Comparison of ENCODE assay signal across 13 cellular contexts in genomic region chr9:134056483-134057310, GRCh38. TPM values are rescaled to one million over a fixed set of nuclear protein-coding genes. Genes with fewer than 3 reads are reported as not detected.
DNase-seq lines count a peak whose midpoint lies in the region; ATAC-seq, FAIRE-seq and TF ChIP-seq lines count a peak whose summit lies in the region.
"Had no signal": no experiment of that assay in that cellular context is flagged by ENCODE, and none has a peak within 500 bp of the region (broad histone marks: within the 10 kb centered on the region; RNA-seq: fewer than 3 reads in every experiment).

No MANE protein-coding gene starts in this region.

- H3K27ac ChIP-seq in lower lobe of right lung (peak overlapping the region; percentile 73), substantia nigra (ENCODE audit: low read depth, low read length, poor library complexity, severe bottlenecking) (peak overlapping the region; percentile 38)

- H3K27me3 ChIP-seq in lower lobe of right lung (ENCODE audit: low read depth), result no peaks in the 10 kb centered on the region

- H3K27ac Mint-ChIP-seq in dendritic cell treated with granulocyte-macrophage colony-stimulating factor and Interleukin-4, amounts not matched to agents 40 ng/mL and 50 ng/mL, for 4 days, result peak overlapping the region; percentile 34
- H3K27ac Mint-ChIP-seq: memory B cell had no signal

- no peak for FAIRE-seq in RCC 7860 (lab: Jason Lieb, UNC)

- TF ChIP-seq CTCF in lower lobe of right lung (IDR thresholded peaks at IDR 0.05), result no peak

- no peaks in the 10 kb centered on the region for H3K9me3 ChIP-seq in lower lobe of right lung

- DNase-seq in activated effector memory CD4-positive, alpha-beta T cell treated with anti-CD3 and anti-CD28 coated beads, Interleukin-2, amount 50 U/mL, for 16 hours, result peak; percentile 59
- no peak for DNase-seq in activated effector memory CD4-positive, alpha-beta T cell treated with Interleukin-2 at 50 U/mL for 16 hours
- DNase-seq in lower lobe of right lung (peak; percentile 53), substantia nigra (lab: John Stamatoyannopoulos, UW) (no peak), HK-2 (ENCODE audit: unreplicated experiment) (no peak), RCC 7860 (ENCODE audit: low spot score) (no peak)
- DNase-seq: activated T-cell treated with anti-CD3 and anti-CD28 coated beads for 4 hours, DND-41, foreskin melanocyte had no signal

- peak in 1 of 2 donors; percentile 30 for ATAC-seq in lower lobe of right lung
- no peak for ATAC-seq in GM19455 (IDR thresholded peaks at IDR 0.05; ENCODE audit: unreplicated experiment)

- peaks cover 68% of the 10 kb centered on the region for H3K4me1 ChIP-seq in lower lobe of right lung

- H3K27me3 Mint-ChIP-seq in dendritic cell treated with granulocyte-macrophage colony-stimulating factor and Interleukin-4, amounts not matched to agents 40 ng/mL and 50 ng/mL, for 4 days, result peaks cover 15% of the 10 kb centered on the region
- H3K27me3 Mint-ChIP-seq: central memory CD8-positive, alpha-beta T cell; memory B cell had no signal

- H3K9me3 Mint-ChIP-seq in dendritic cell treated with granulocyte-macrophage colony-stimulating factor and Interleukin-4, amounts not matched to agents 40 ng/mL and 50 ng/mL, for 4 days, result no peaks in the 10 kb centered on the region
- H3K9me3 Mint-ChIP-seq: central memory CD8-positive, alpha-beta T cell; memory B cell had no signal

- H3K4me1 Mint-ChIP-seq in dendritic cell treated with granulocyte-macrophage colony-stimulating factor and Interleukin-4, amounts not matched to agents 40 ng/mL and 50 ng/mL, for 4 days (ENCODE audit: low read depth), result peaks cover 72% of the 10 kb centered on the region

- no peak overlapping the region for H3K4me3 ChIP-seq in lower lobe of right lung

- peaks cover 59% of the 10 kb centered on the region for H3K36me3 Mint-ChIP-seq in dendritic cell treated with granulocyte-macrophage colony-stimulating factor and Interleukin-4, amounts not matched to agents 40 ng/mL and 50 ng/mL, for 4 days (ENCODE audit: low read depth)

- no peak overlapping the region for H3K4me3 Mint-ChIP-seq in dendritic cell treated with granulocyte-macrophage colony-stimulating factor and Interleukin-4, amounts not matched to agents 40 ng/mL and 50 ng/mL, for 4 days
- H3K4me3 Mint-ChIP-seq: central memory CD8-positive, alpha-beta T cell; memory B cell had no signal

- H3K36me3 ChIP-seq in lower lobe of right lung, result peaks cover 20% of the 10 kb centered on the region

- intact Hi-C loops in dendritic cell treated with granulocyte-macrophage colony-stimulating factor and Interleukin-4, amounts not matched to agents 40 ng/mL and 50 ng/mL, for 4 days (cut with micrococcal nuclease), result no loop called here
- intact Hi-C loops in lower lobe of right lung (cut with DNase I), result no loop called here

RNA-seq across cellular contexts. Expression of gene BRD3, which starts 11.1 kb away (rescaled TPM):
- total RNA-seq in lower lobe of right lung, result 35.5 TPM

RNA-seq across cellular contexts. Expression of gene BRD3OS, which starts 31.4 kb away (rescaled TPM):
- 15.6 TPM for total RNA-seq in lower lobe of right lung

Comparison
In these comparisons a context has a peak if more than half of its experiments do, and no peak if none do; other contexts are left out.
1. DNase-seq: peak in activated effector memory CD4-positive, alpha-beta T cell treated with anti-CD3 and anti-CD28 coated beads, Interleukin-2, amount 50 U/mL, for 16 hours (single experiment) and lower lobe of right lung (single experiment); none in activated effector memory CD4-positive, alpha-beta T cell treated with Interleukin-2 at 50 U/mL for 16 hours (single experiment), substantia nigra (0 of 49), HK-2 (single experiment) and RCC 7860 (single experiment).